Comparison of ENCODE assay signal across 1 cellular context in genomic region chr19:923551-924211, GRCh38.
TF ChIP-seq lines count a peak whose summit lies in the region.

No MANE protein-coding gene starts in this region.

TF ChIP-seq in K562, 482 proteins besides CTCF, POLR2A, EP300 and RAD21 (continued from another document):
- TF ChIP-seq CHD7 (IDR thresholded peaks at IDR 0.05; ENCODE audit: low read depth, low read length), result no peak
- no peak for TF ChIP-seq MED1 (CRISPR knock-in tag; IDR thresholded peaks at IDR 0.05; ENCODE audit: borderline replicate concordance)
- no peak for TF ChIP-seq GTF2F1 (IDR thresholded peaks at IDR 0.05; ENCODE audit: low read depth, low read length)
- TF ChIP-seq SNIP1 (IDR thresholded peaks at IDR 0.05; ENCODE audit: low read depth), result no peak
- no peak for TF ChIP-seq ZNF134 (CRISPR knock-in tag; conservative IDR thresholded peaks at IDR 0.05)
- TF ChIP-seq PML (IDR thresholded peaks at IDR 0.05; ENCODE audit: low read length), result no peak
- TF ChIP-seq MTA2 (IDR thresholded peaks at IDR 0.05; ENCODE audit: low read depth), result no peak
- TF ChIP-seq, protein P1, sequence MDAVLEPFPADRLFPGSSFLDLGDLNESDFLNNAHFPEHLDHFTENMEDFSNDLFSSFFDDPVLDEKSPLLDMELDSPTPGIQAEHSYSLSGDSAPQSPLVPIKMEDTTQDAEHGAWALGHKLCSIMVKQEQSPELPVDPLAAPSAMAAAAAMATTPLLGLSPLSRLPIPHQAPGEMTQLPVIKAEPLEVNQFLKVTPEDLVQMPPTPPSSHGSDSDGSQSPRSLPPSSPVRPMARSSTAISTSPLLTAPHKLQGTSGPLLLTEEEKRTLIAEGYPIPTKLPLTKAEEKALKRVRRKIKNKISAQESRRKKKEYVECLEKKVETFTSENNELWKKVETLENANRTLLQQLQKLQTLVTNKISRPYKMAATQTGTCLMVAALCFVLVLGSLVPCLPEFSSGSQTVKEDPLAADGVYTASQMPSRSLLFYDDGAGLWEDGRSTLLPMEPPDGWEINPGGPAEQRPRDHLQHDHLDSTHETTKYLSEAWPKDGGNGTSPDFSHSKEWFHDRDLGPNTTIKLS (IDR thresholded peaks at IDR 0.05; ENCODE audit: borderline replicate concordance, low read depth), result no peak
- no peak for TF ChIP-seq CBX5 (IDR thresholded peaks at IDR 0.05; ENCODE audit: borderline replicate concordance, low read depth)
- TF ChIP-seq STAG1 (CRISPR knock-in tag; IDR thresholded peaks at IDR 0.05; ENCODE audit: borderline replicate concordance), result no peak
- TF ChIP-seq RFX5 (IDR thresholded peaks at IDR 0.05; ENCODE audit: low read depth, low read length), result no peak
- no peak for TF ChIP-seq ZNF41 (CRISPR knock-in tag; conservative IDR thresholded peaks at IDR 0.05)
- peak; percentile 91 for TF ChIP-seq BCOR (IDR thresholded peaks at IDR 0.05)
- TF ChIP-seq MEF2D (tag; conservative IDR thresholded peaks at IDR 0.05; ENCODE audit: low read depth), result no peak
- peak; percentile 82; the same call in 1 of the 2 replicates for TF ChIP-seq FOXK1 (CRISPR knock-in tag; IDR thresholded peaks at IDR 0.05; ENCODE audit: borderline replicate concordance)
- TF ChIP-seq RCOR1 (IDR thresholded peaks at IDR 0.05; ENCODE audit: borderline replicate concordance in 1 of 2, low read depth in 2 of 2, low read length in 2 of 2), result peak in 1 of 2 experiments; percentile 78; a peak in 2 of 4 replicates
- TF ChIP-seq RBM25 (IDR thresholded peaks at IDR 0.05; ENCODE audit: low read depth, low read length, severe bottlenecking), result peak; percentile 64
- no peak for TF ChIP-seq ZNF146 (CRISPR knock-in tag; IDR thresholded peaks at IDR 0.05; ENCODE audit: unreplicated experiment)
- TF ChIP-seq ZNF436 (CRISPR knock-in tag; IDR thresholded peaks at IDR 0.05), result no peak
- TF ChIP-seq ZNF224 (CRISPR knock-in tag; IDR thresholded peaks at IDR 0.05), result peak; percentile 43; the same call in 1 of the 2 replicates
